8 cellular contexts compared by ENCODE assay signal in the genomic region with DNA sequence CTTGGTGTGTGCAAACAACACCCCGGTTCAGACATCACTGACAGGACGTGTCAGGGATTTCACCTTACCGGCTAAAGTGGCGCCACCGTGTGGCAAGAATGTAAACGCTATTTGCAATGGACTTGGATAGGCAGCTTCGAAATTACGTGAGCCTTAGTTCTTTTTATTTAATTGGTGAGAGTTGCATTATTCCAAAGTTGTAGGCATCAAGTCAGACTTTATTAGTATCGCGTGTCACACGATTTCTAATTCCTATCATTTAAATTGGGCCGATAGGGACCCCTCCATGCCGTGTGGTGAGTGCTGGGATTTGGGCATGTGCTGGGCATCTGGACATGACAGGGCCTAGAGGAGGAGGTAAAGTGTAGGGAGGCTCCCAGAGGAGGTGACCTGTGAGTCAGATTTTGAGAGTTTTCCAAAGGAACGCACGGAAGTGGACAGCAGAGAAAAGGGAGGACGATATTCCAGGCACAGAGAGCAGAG. TPM values are rescaled to one million over a fixed set of nuclear protein-coding genes. Genes with fewer than 3 reads are reported as not detected.
DNase-seq lines count a peak whose midpoint lies in the region; ATAC-seq and TF ChIP-seq lines count a peak whose summit lies in the region.

No MANE protein-coding gene starts in this region.

- H3K36me3 Mint-ChIP-seq in CD8-positive, alpha-beta T cell: no peaks in the 10 kb centered on the region

- H3K27ac ChIP-seq in CD8-positive, alpha-beta T cell (ENCODE audit: low read depth, low read length): no peak overlapping the region
- H3K27ac ChIP-seq in epithelial cell of prostate: no peak overlapping the region
- H3K27ac ChIP-seq in mucosa of rectum (ENCODE audit: low read depth in 2 of 2, low read length in 2 of 2): peak overlapping the region; percentile 79 to 93

- H3K4me1 Mint-ChIP-seq in CD8-positive, alpha-beta T cell (ENCODE audit: low read depth): no peaks in the 10 kb centered on the region

- CTCF ChIA-PET in CD8-positive, alpha-beta T cell (lab: Charles Lee): interaction anchor here (0.6 to 2.0 kb wide), 10 partner anchors 10 to 339 kb away, joined by 3 to 12 read pairs (median 5); no protein-coding TSS in a partner anchor

- intact Hi-C loops in CD8-positive, alpha-beta T cell (cut with DNase I, micrococcal nuclease): loop anchor here (1.0 to 5.0 kb wide), 3 partner anchors 260 to 1285 kb away; a partner anchor contains a TSS

- no peak overlapping the region for H3K27ac Mint-ChIP-seq in CD8-positive, alpha-beta T cell

- H3K27me3 ChIP-seq in CD8-positive, alpha-beta T cell (ENCODE audit: insufficient read depth, low read length): no peaks in the 10 kb centered on the region
- no peaks in the 10 kb centered on the region for H3K27me3 ChIP-seq in mucosa of rectum (ENCODE audit: control insufficient read depth in 2 of 2, insufficient read depth in 2 of 2, low read length in 2 of 2)

- no peak overlapping the region for H3K9ac ChIP-seq in mucosa of rectum (ENCODE audit: low read depth in 1 of 2, low read length in 2 of 2)

- DNase-seq in CD8-positive, alpha-beta T cell: peak; percentile 58 to 87 (median 79)
- DNase-seq in NOMO-1 treated with DMSO at 0.1 percent for 48 hours (lab: John Stamatoyannopoulos, UW; ENCODE audit: unreplicated experiment) (peak; percentile 43), epithelial cell of prostate (ENCODE audit: low read depth, low spot score) (peak; percentile 12)
- peak; percentile 26 for DNase-seq in activated CD8-positive, alpha-beta memory T cell treated with anti-CD3 and anti-CD28 coated beads, Interleukin-2, amount 50 U/mL, for 1 hour (ENCODE audit: extremely low read depth)
- peak; percentile 54 to 68 for DNase-seq in stimulated activated CD8-positive, alpha-beta memory T cell treated with anti-CD3 and anti-CD28 coated beads, Interleukin-7, amount 100 ng/mL, for 1 hour (ENCODE audit: low read depth in 2 of 2)

- no peaks in the 10 kb centered on the region for H3K9me3 ChIP-seq in CD8-positive, alpha-beta T cell (ENCODE audit: low read length)
- no peaks in the 10 kb centered on the region for H3K9me3 ChIP-seq in mucosa of rectum (ENCODE audit: control insufficient read depth in 2 of 2, low read length in 2 of 2)

- no peaks in the 10 kb centered on the region for H3K36me3 ChIP-seq in CD8-positive, alpha-beta T cell (ENCODE audit: insufficient read depth, low read length)
- no peaks in the 10 kb centered on the region for H3K36me3 ChIP-seq in mucosa of rectum (ENCODE audit: control insufficient read depth in 2 of 2, insufficient read depth in 2 of 2, low read length in 2 of 2)

- ATAC-seq in CD8-positive, alpha-beta T cell: peak; percentile 92
- ATAC-seq in HG02798 (IDR thresholded peaks at IDR 0.05; ENCODE audit: poor library complexity, unreplicated experiment) (peak; percentile 54), HG03108 (IDR thresholded peaks at IDR 0.05; ENCODE audit: unreplicated experiment) (no peak)

- no peaks in the 10 kb centered on the region for H3K9me3 Mint-ChIP-seq in CD8-positive, alpha-beta T cell

- H3K4me3 Mint-ChIP-seq in CD8-positive, alpha-beta T cell: no peak overlapping the region

- peaks cover 5% of the 10 kb centered on the region for H3K27me3 Mint-ChIP-seq in CD8-positive, alpha-beta T cell (ENCODE audit: low read depth)

- no peak overlapping the region for H3K4me3 ChIP-seq in CD8-positive, alpha-beta T cell (ENCODE audit: low read depth, low read length)
- H3K4me3 ChIP-seq in mucosa of rectum (ENCODE audit: low read length in 2 of 2): no peak overlapping the region

- POLR2A ChIA-PET in CD8-positive, alpha-beta T cell (lab: Charles Lee): interaction anchor here (0.8 kb wide), 1 partner anchor 15 kb away, joined by 3 read pairs; no protein-coding TSS in a partner anchor

- H3K4me1 ChIP-seq in CD8-positive, alpha-beta T cell (ENCODE audit: insufficient read depth, low read length): peaks cover 5% of the 10 kb centered on the region
- peaks cover 13 to 44% of the 10 kb centered on the region in 2 donors for H3K4me1 ChIP-seq in mucosa of rectum (ENCODE audit: control insufficient read depth in 2 of 2, insufficient read depth in 2 of 2, low read length in 2 of 2)

- peak; percentile 99 for TF ChIP-seq CTCF in CD8-positive, alpha-beta T cell (IDR thresholded peaks at IDR 0.05)

RNA-seq across cellular contexts. Expression of a gene that starts 14.5 kb away (rescaled TPM):
- 1 to 10 TPM; 7.8 to 8.2 TPM for total RNA-seq in CD8-positive, alpha-beta T cell

RNA-seq across cellular contexts. Expression of a gene that starts 38.3 kb away (rescaled TPM):
- 10 to 100 TPM; 26.7 to 27.4 TPM for total RNA-seq in CD8-positive, alpha-beta T cell

RNA-seq across cellular contexts. Expression of a gene that starts 39.7 kb away (rescaled TPM):
- not detected for total RNA-seq in CD8-positive, alpha-beta T cell

RNA-seq across cellular contexts. Expression of a gene that starts 56.2 kb away (rescaled TPM):
- total RNA-seq in CD8-positive, alpha-beta T cell: 10 to 100 TPM; 77.2 to 79.5 TPM

Comparison
In these comparisons a context has a peak if more than half of its experiments do, and no peak if none do; other contexts are left out.
1. DNase-seq: peak in every context shown above with its lines; median percentile 79 in CD8-positive, alpha-beta T cell; 61 in stimulated activated CD8-positive, alpha-beta memory T cell treated with anti-CD3 and anti-CD28 coated beads, Interleukin-7, amount 100 ng/mL, for 1 hour; 43 in NOMO-1 treated with DMSO at 0.1 percent for 48 hours; 26 in activated CD8-positive, alpha-beta memory T cell treated with anti-CD3 and anti-CD28 coated beads, Interleukin-2, amount 50 U/mL, for 1 hour; 12 in epithelial cell of prostate.
2. H3K27ac ChIP-seq: peak in mucosa of rectum (2 of 2); none in CD8-positive, alpha-beta T cell (single experiment) and epithelial cell of prostate (single experiment).